Comparison of ENCODE assay signal across 8 cellular contexts in genomic region chr17:50719144-50719923, GRCh38. TPM values are rescaled to one million over a fixed set of nuclear protein-coding genes. Genes with fewer than 3 reads are reported as not detected.
DNase-seq lines count a peak whose midpoint lies in the region; ATAC-seq and TF ChIP-seq lines count a peak whose summit lies in the region.

TSS of gene LUC7L3 (plus strand) at chr17:50719603. CDS start at chr17:50719733, 130 bp downstream.

- no peak for TF ChIP-seq CTCF in epithelial cell of esophagus (IDR thresholded peaks at IDR 0.05; ENCODE audit: insufficient read depth, low read depth, low read length, missing control alignments)

- DNase-seq in DMS 273 treated with DMSO at 0.1 percent for 48 hours (lab: John Stamatoyannopoulos, UW) (peak; percentile 81), OCI-M1 (lab: John Stamatoyannopoulos, UW) (peak; percentile 95), activated T-cell treated with anti-CD3 and anti-CD28 coated beads for 24 hours (ENCODE audit: low read depth) (peak; percentile 91), epithelial cell of esophagus (ENCODE audit: low read depth) (peak; percentile 97), mucosa of gallbladder (ENCODE audit: low spot score) (peak; percentile 93)
- peak; percentile 91 for DNase-seq in stimulated activated CD8-positive, alpha-beta memory T cell treated with anti-CD3 and anti-CD28 coated beads, Interleukin-4, amount 100 ng/mL, for 24 hours (ENCODE audit: low read depth)

- ATAC-seq in GM21576 (IDR thresholded peaks at IDR 0.05; ENCODE audit: unreplicated experiment), result peak; percentile 86

- H3K4me1 Mint-ChIP-seq in IgD-negative memory B cell, result peaks cover 24 to 41% (median 28%) of the 10 kb centered on the region in 3 donors

- no peaks in the 10 kb centered on the region for H3K27me3 Mint-ChIP-seq in IgD-negative memory B cell

- H3K9me3 Mint-ChIP-seq in IgD-negative memory B cell, result no peaks in the 10 kb centered on the region

- peaks cover 1% of the 10 kb centered on the region for H3K36me3 Mint-ChIP-seq in IgD-negative memory B cell

- H3K4me3 Mint-ChIP-seq in IgD-negative memory B cell, result peak within 1 kb of the TSS; percentile 90 to 99 (median 99)

- peak within 1 kb of the TSS; percentile 94 for H3K4me3 ChIP-seq in epithelial cell of esophagus (ENCODE audit: low read length)

- H3K27ac Mint-ChIP-seq in IgD-negative memory B cell, result peak within 1 kb of the TSS; percentile 81 to 100 (median 98)

RNA-seq across cellular contexts. Expression of gene LUC7L3, which starts in this region (rescaled TPM):
- polyA plus RNA-seq in IgD-negative memory B cell, result 65.5 TPM
- total RNA-seq in mucosa of gallbladder, result 117 TPM

Comparison
In these comparisons a context has a peak if more than half of its experiments do, and no peak if none do; other contexts are left out.
1. Peak in every context shown above with its lines: DNase-seq, ATAC-seq and H3K4me3 ChIP-seq.